29 cellular contexts compared by ENCODE assay signal in the genomic region with DNA sequence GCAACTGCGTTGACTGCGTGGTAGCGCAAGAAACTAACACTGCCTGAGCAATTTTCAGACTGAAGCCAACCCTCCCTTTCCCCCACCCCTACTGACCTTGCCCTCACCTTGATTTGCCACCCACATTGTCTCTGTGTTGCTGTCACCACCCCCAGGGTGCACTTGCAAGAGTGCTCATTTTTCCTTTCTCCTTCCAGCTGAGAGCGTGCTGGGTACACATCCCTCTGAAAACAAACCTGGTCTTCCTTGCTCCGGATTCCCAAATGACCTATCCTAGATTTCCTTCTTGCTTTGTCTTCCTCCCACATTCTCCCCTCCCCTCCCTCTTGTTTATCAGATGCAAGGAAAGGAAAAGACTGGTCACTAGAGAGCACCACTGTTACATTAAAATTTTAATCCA. TPM values are rescaled to one million over a fixed set of nuclear protein-coding genes. Genes with fewer than 3 reads are reported as not detected.
DNase-seq lines count a peak whose midpoint lies in the region; ATAC-seq, FAIRE-seq and TF ChIP-seq lines count a peak whose summit lies in the region.
"Had no signal": no experiment of that assay in that cellular context is flagged by ENCODE, and none has a peak within 500 bp of the region (broad histone marks: within the 10 kb centered on the region; RNA-seq: fewer than 3 reads in every experiment).

No MANE protein-coding gene starts in this region.

- H4K20me1 ChIP-seq in GM23338 (replicated peaks; ENCODE audit: insufficient read depth): no peaks in the 10 kb centered on the region
- H4K20me1 ChIP-seq in K562 (replicated peaks; ENCODE audit: control insufficient read depth, insufficient read depth, low read length): no peaks in the 10 kb centered on the region
- H4K20me1 ChIP-seq: BLaER1 treated with 17β-estradiol and CSF1 and Interleukin-3, amounts not matched to agents 10 nM and 100 nM had no signal

- H3K36me3 ChIP-seq in GM23338 (ENCODE audit: insufficient read depth) (no peaks in the 10 kb centered on the region), K562 (ENCODE audit: control insufficient read depth, insufficient read depth, low read length) (no peaks in the 10 kb centered on the region), ovary (no peaks in the 10 kb centered on the region)
- H3K36me3 ChIP-seq: SJCRH30 had no signal

- intact Hi-C loops in K562 (cut with micrococcal nuclease) (no loop called here), ovary (cut with DNase I) (loop anchor here in 1 of 4 donors (5.0 kb wide), 1 partner anchor 58 kb away; a partner anchor contains a TSS)

- H3K4me1 ChIP-seq in GM23338 (ENCODE audit: insufficient read depth) (0 out of 2 replicates have a peak, but pooled peaks cover 7% of the 10 kb centered on the region), K562 (replicated peaks in 1 of 2; ENCODE audit: control insufficient read depth in 2 of 2, insufficient read depth in 2 of 2, low read length in 2 of 2) (no peaks in the 10 kb centered on the region; a peak in 1 of 5 replicates), ovary (ENCODE audit: insufficient read depth) (no peaks in the 10 kb centered on the region)
- H3K4me1 ChIP-seq: A549, SJCRH30 had no signal

- in situ Hi-C loops in K562 (cut with MboI): no loop called here

- H3K4me3 ChIP-seq in GM23338 (no peak overlapping the region), K562 (no peak overlapping the region), ovary (no peak overlapping the region)
- H3K4me3 ChIP-seq: A549; BLaER1 treated with 17β-estradiol and CSF1 and Interleukin-3, amounts not matched to agents 10 nM and 100 nM; GM12878; SJCRH30 had no signal

- no peaks in the 10 kb centered on the region for H3K27me3 Mint-ChIP-seq in GM23338 (ENCODE audit: insufficient read depth, low read depth, poor library complexity)
- H3K27me3 Mint-ChIP-seq: CD4-positive, alpha-beta T cell had no signal

- H3F3A ChIP-seq in GM23338 (replicated peaks; ENCODE audit: low read depth): 0 out of 2 replicates have a peak, but pooled peaks cover 4% of the 10 kb centered on the region

- no peak; a peak in 2 of 4 replicates for TF ChIP-seq CTCF in GM23338 (conservative IDR thresholded peaks at IDR 0.05; ENCODE audit: low read depth in 2 of 2)
- no peak for TF ChIP-seq CTCF in K562 (IDR thresholded peaks at IDR 0.05 in 2 of 3, conservative IDR thresholded peaks at IDR 0.05 in 1 of 3; ENCODE audit: insufficient read depth in 2 of 3, low read depth in 1 of 3, low read length in 3 of 3)
- TF ChIP-seq CTCF in ovary (IDR thresholded peaks at IDR 0.05): no peak

- H3K4me1 Mint-ChIP-seq in GM23338: peaks cover 12% of the 10 kb centered on the region

- DNase-seq in GM23338 (ENCODE audit: low spot score) (peak; percentile 51), NCI-H2227 (lab: John Stamatoyannopoulos, UW; ENCODE audit: unreplicated experiment) (peak; percentile 21), K562 (ENCODE audit: extremely low read depth in 1 of 4, low spot score in 3 of 4) (no peak), iPS-NIHi7 (ENCODE audit: extremely low spot score) (peak; percentile 46), GDM1 (lab: John Stamatoyannopoulos, UW) (no peak), ovary (no peak)
- DNase-seq in effector CD4-positive, alpha-beta T cell: no peak
- DNase-seq: AML-193; CD4-positive, alpha-beta T cell; IMR-90; NCI-H1048; NCI-H187; NCI-H2081 treated with DMSO at 0.1 percent for 48 hours; NCI-H2171; NCI-H524 treated with DMSO at 0.1 percent for 48 hours; NK-92 treated with Interleukin-12 subunit alpha and Interleukin-12 subunit beta, amount 100 ng/mL, for 24 hours; PC-3; SJCRH30 had no signal

- no peaks in the 10 kb centered on the region for H3K9me1 ChIP-seq in K562 (ENCODE audit: control insufficient read depth, insufficient read depth, low read length)

- H3K4me3 Mint-ChIP-seq in GM23338: no peak overlapping the region
- H3K4me3 Mint-ChIP-seq: CD4-positive, alpha-beta T cell had no signal

- CTCF ChIA-PET in K562 (lab: Yijun Ruan, JAX; ENCODE audit: low intra/inter-chr PET ratio): interaction anchor here (0.7 kb wide), 1 partner anchor 60 kb away, joined by 3 read pairs; a partner anchor contains a TSS

- no peak overlapping the region for H3K9ac ChIP-seq in K562 (ENCODE audit: insufficient read depth in 1 of 2, low read depth in 2 of 2, low read length in 2 of 2)
- H3K9ac ChIP-seq: BLaER1 treated with 17β-estradiol and CSF1 and Interleukin-3, amounts not matched to agents 10 nM and 100 nM; KMS-11 had no signal

- H3K9me3 ChIP-seq in K562 (replicated peaks; ENCODE audit: control insufficient read depth, insufficient read depth, low read depth, low read length): no peaks in the 10 kb centered on the region
- H3K9me3 ChIP-seq in ovary: no peaks in the 10 kb centered on the region
- H3K9me3 ChIP-seq: A549, SJCRH30 had no signal

- H3K4me2 ChIP-seq in GM23338 (0 out of 2 replicates have a peak overlapping the region, but pooled peaks have one; percentile 39), K562 (ENCODE audit: insufficient read depth, low read length) (no peak overlapping the region)
- H3K4me2 ChIP-seq: A549; BLaER1 treated with 17β-estradiol and CSF1 and Interleukin-3, amounts not matched to agents 10 nM and 100 nM; KMS-11 had no signal

- TF ChIP-seq EP300 in K562 (IDR thresholded peaks at IDR 0.05; ENCODE audit: low read length): no peak
- TF ChIP-seq EP300 in ovary (IDR thresholded peaks at IDR 0.05): no peak

- 28% methylated on average over 5 of the region's 5 CpGs for WGBS in K562 (ENCODE audit: insufficient coverage, low coverage, missing lambda C conversion rate)
- 57 to 75% (median 60%) methylated on average over 5 of the region's 5 CpGs for WGBS in ovary, 3 donors

- H3K79me2 ChIP-seq in GM23338 (replicated peaks; ENCODE audit: insufficient read depth) (no peaks in the 10 kb centered on the region), K562 (ENCODE audit: control insufficient read depth, insufficient read depth, low read length) (no peaks in the 10 kb centered on the region)

- TF ChIP-seq POLR2A in K562 (conservative IDR thresholded peaks at IDR 0.05) (no peak), ovary (IDR thresholded peaks at IDR 0.05) (no peak)

- POLR2A ChIA-PET in K562 (lab: Yijun Ruan, JAX): interaction anchor here (0.6 to 0.9 kb wide), 5 partner anchors 10 to 247 kb away, joined by 3 read pairs; no protein-coding TSS in a partner anchor

- H2AFZ ChIP-seq in GM23338: peak overlapping the region; percentile 85
- no peak overlapping the region for H2AFZ ChIP-seq in K562 (ENCODE audit: low read depth, low read length)

- peaks cover 9% of the 10 kb centered on the region; the same call in 2 of the 3 replicates for H3K9me3 Mint-ChIP-seq in GM23338
- H3K9me3 Mint-ChIP-seq: CD4-positive, alpha-beta T cell had no signal

- H3K36me3 Mint-ChIP-seq in GM23338 (ENCODE audit: low read depth): peaks cover 6% of the 10 kb centered on the region

- no peak for TF ChIP-seq RAD21 in K562 (CRISPR knock-in tag; conservative IDR thresholded peaks at IDR 0.05 in 1 of 2, IDR thresholded peaks at IDR 0.05 in 1 of 2)

- H3K27me3 ChIP-seq in GM23338 (ENCODE audit: insufficient read depth): no peaks in the 10 kb centered on the region
- H3K27me3 ChIP-seq in K562 (ENCODE audit: control insufficient read depth in 2 of 2, insufficient read depth in 2 of 2, low read length in 2 of 2): peaks cover 10 to 12% of the 10 kb centered on the region in 2 experiments
- H3K27me3 ChIP-seq in ovary: no peaks in the 10 kb centered on the region
- H3K27me3 ChIP-seq: BLaER1 treated with 17β-estradiol and CSF1 and Interleukin-3, amounts not matched to agents 10 nM and 100 nM; SJCRH30 had no signal

- FAIRE-seq in K562 (lab: Jason Lieb, UNC): no peak
- FAIRE-seq: A549, D721Med, G401.6, GM12878, H54 had no signal

- H3K9me2 ChIP-seq in GM23338 (ENCODE audit: insufficient read depth): no peaks in the 10 kb centered on the region

- peak overlapping the region; percentile 14; the same call in 1 of the 2 replicates for H3K27ac ChIP-seq in GM23338 (ENCODE audit: low read depth)
- no peak overlapping the region for H3K27ac ChIP-seq in K562 (ENCODE audit: extremely low read depth, low read depth, low read length)
- H3K27ac ChIP-seq in ovary: no peak overlapping the region
- H3K27ac ChIP-seq: A549; BLaER1 treated with 17β-estradiol and CSF1 and Interleukin-3, amounts not matched to agents 10 nM and 100 nM; KMS-11; SJCRH30 had no signal

- peak overlapping the region; percentile 5; the same call in 1 of the 2 replicates for H3K27ac Mint-ChIP-seq in GM23338
- H3K27ac Mint-ChIP-seq: CD4-positive, alpha-beta T cell had no signal

- no TSS peak for BruUV-seq in K562 (replicated peaks; lab: Mats Ljungman, UMichigan)

- ATAC-seq in GM23338 (peak; percentile 80), K562 (no peak), GM19397 (IDR thresholded peaks at IDR 0.05; ENCODE audit: unreplicated experiment) (no peak)
- ATAC-seq: GM12878, PC-3, Right ventricle myocardium inferior, SK-N-SH treated with all-trans-retinoic acid at 6 μM for 48 hours had no signal

RNA-seq across cellular contexts. Expression of a gene that starts 24.2 kb away (rescaled TPM):
- 1.6 and 1.9 TPM in 2 replicates for total RNA-seq in GM23338 (2014; rRNA removed; shearing (Covaris generic))
- polyA plus RNA-seq in GM23338 (2016; fragmentation: Nextera tagmentation; extraction: Ambion mirVana): 2.2 and 4.0 TPM in 2 replicates
- total RNA-seq in K562 (2011; cell fraction: chromatin; rRNA removed; ENCODE audit: low replicate concordance): 8.6 and 19.9 TPM in 2 replicates
- total RNA-seq in K562 (2011; cell fraction: nucleolus; rRNA removed): 17.8 and 21.0 TPM in 2 replicates
- 18.5 and 20.5 TPM in 2 replicates for total RNA-seq in K562 (2011; cell fraction: nucleoplasm; rRNA removed)
- total RNA-seq in K562 (2014; rRNA removed): 13.5 and 19.0 TPM in 2 replicates
- total RNA-seq in K562 (2014; rRNA removed; fragmentation: Illumina TruSeq; extraction: Trizol): 10.2 and 10.4 TPM in 2 replicates
- 10.2 and 10.3 TPM in 2 replicates for total RNA-seq in K562 (2015; rRNA removed; fragmentation: Illumina TruSeq; extraction: Trizol)
- 11.4 and 15.3 TPM in 2 replicates for total RNA-seq in K562 (2021)
- polyA plus RNA-seq in K562 (2011; rRNA removed): 10.5 and 10.9 TPM in 2 replicates
- polyA plus RNA-seq in K562 (2011; cell fraction: cytosol; rRNA removed): 15.5 and 16.4 TPM in 2 replicates
- polyA plus RNA-seq in K562 (2011; cell fraction: nucleus; rRNA removed): 15.3 and 25.2 TPM in 2 replicates
- 15.0 and 18.0 TPM in 2 replicates for polyA plus RNA-seq in K562 (2012)
- 14.7 and 17.5 TPM in 2 replicates for polyA plus RNA-seq in K562 (2014; fragmentation: Illumina TruSeq; extraction: Trizol)
- under 1 TPM; 0.22 to 0.31 TPM for polyA plus RNA-seq in K562 (2014; fragmentation: Nextera tagmentation; extraction: Ambion mirVana)
- 15.7 and 16.6 TPM in 2 replicates for polyA plus RNA-seq in K562 (2014; rRNA removed)
- polyA minus RNA-seq in K562 (2011; rRNA and poly(A)+ RNA removed): 1.9 and 3.2 TPM in 2 replicates
- 2.4 and 3.4 TPM in 2 replicates for polyA minus RNA-seq in K562 (2011; cell fraction: cytosol; rRNA and poly(A)+ RNA removed)
- 4.7 and 8.1 TPM in 2 replicates for polyA minus RNA-seq in K562 (2011; cell fraction: nucleus; rRNA and poly(A)+ RNA removed)
- 1 to 10 TPM; 1.4 to 3.8 (median 2.5) TPM for total RNA-seq in ovary
- 1 to 10 TPM; 2.3 to 9.3 TPM for polyA plus RNA-seq in ovary

RNA-seq across cellular contexts. Expression of a gene that starts 27.0 kb away (rescaled TPM):
- total RNA-seq in GM23338 (2014; rRNA removed; shearing (Covaris generic)): 1.4 and 3.8 TPM in 2 replicates
- 1.7 and 2.2 TPM in 2 replicates for polyA plus RNA-seq in GM23338 (2016; fragmentation: Nextera tagmentation; extraction: Ambion mirVana)
- total RNA-seq in K562 (2011; cell fraction: chromatin; rRNA removed; ENCODE audit: low replicate concordance): not detected in 2 replicates
- total RNA-seq in K562 (2011; cell fraction: nucleolus; rRNA removed): not detected in 2 replicates
- total RNA-seq in K562 (2011; cell fraction: nucleoplasm; rRNA removed): not detected in 2 replicates
- not detected in 2 replicates for total RNA-seq in K562 (2014; rRNA removed)
- total RNA-seq in K562 (2014; rRNA removed; fragmentation: Illumina TruSeq; extraction: Trizol): not detected in 2 replicates
- total RNA-seq in K562 (2015; rRNA removed; fragmentation: Illumina TruSeq; extraction: Trizol): not detected in 2 replicates
- not detected in 2 replicates for total RNA-seq in K562 (2021)
- not detected in 2 replicates for polyA plus RNA-seq in K562 (2011; rRNA removed)
- polyA plus RNA-seq in K562 (2011; cell fraction: cytosol; rRNA removed): not detected in 2 replicates
- not detected in 2 replicates for polyA plus RNA-seq in K562 (2011; cell fraction: nucleus; rRNA removed)
- polyA plus RNA-seq in K562 (2012): 0.08 and 0.22 TPM in 2 replicates
- polyA plus RNA-seq in K562 (2014; fragmentation: Illumina TruSeq; extraction: Trizol): not detected in 2 replicates
- not detected for polyA plus RNA-seq in K562 (2014; fragmentation: Nextera tagmentation; extraction: Ambion mirVana)
- not detected in 2 replicates for polyA plus RNA-seq in K562 (2014; rRNA removed)
- polyA minus RNA-seq in K562 (2011; rRNA and poly(A)+ RNA removed): not detected in 2 replicates
- not detected in 2 replicates for polyA minus RNA-seq in K562 (2011; cell fraction: cytosol; rRNA and poly(A)+ RNA removed)
- polyA minus RNA-seq in K562 (2011; cell fraction: nucleus; rRNA and poly(A)+ RNA removed): not detected in 2 replicates
- 10 to 100 TPM in 1 of 7 donors, 1 to 10 TPM in 5, under 1 TPM in 1; 0.69 to 20.2 (median 1.7) TPM for total RNA-seq in ovary
- polyA plus RNA-seq in ovary: 1 to 10 TPM; 2.6 to 9.4 TPM
- total RNA-seq: CD4-positive, alpha-beta T cell; IMR-90; SJCRH30 had no signal
- polyA plus RNA-seq: A549, IMR-90 had no signal

RNA-seq across cellular contexts. Expression of a gene that starts 28.7 kb away (rescaled TPM):
- 84.4 and 126 TPM in 2 replicates for total RNA-seq in GM23338 (2014; rRNA removed; shearing (Covaris generic))
- polyA plus RNA-seq in GM23338 (2016; fragmentation: Nextera tagmentation; extraction: Ambion mirVana) (107 and 141 TPM in 2 replicates), K562 (2011; rRNA removed) (273 and 309 TPM in 2 replicates), K562 (2014; fragmentation: Illumina TruSeq; extraction: Trizol) (249 and 293 TPM in 2 replicates), K562 (2014; fragmentation: Nextera tagmentation; extraction: Ambion mirVana) (100 to 1,000 TPM in 1 of 2 experiments, 10 to 100 TPM in 1; 99.8 to 198 TPM), K562 (2014; rRNA removed) (174 and 184 TPM in 2 replicates), ovary (100 to 1,000 TPM; 115 to 327 TPM)
- 35.9 and 56.0 TPM in 2 replicates for total RNA-seq in K562 (2011; cell fraction: chromatin; rRNA removed; ENCODE audit: low replicate concordance)
- 47.2 and 69.9 TPM in 2 replicates for total RNA-seq in K562 (2011; cell fraction: nucleolus; rRNA removed)
- 58.2 and 68.6 TPM in 2 replicates for total RNA-seq in K562 (2011; cell fraction: nucleoplasm; rRNA removed)
- total RNA-seq in K562 (2014; rRNA removed) (7.7 and 13.7 TPM in 2 replicates), K562 (2014; rRNA removed; fragmentation: Illumina TruSeq; extraction: Trizol) (74.8 and 87.4 TPM in 2 replicates), K562 (2015; rRNA removed; fragmentation: Illumina TruSeq; extraction: Trizol) (54.2 and 55.0 TPM in 2 replicates), K562 (2021) (161 and 178 TPM in 2 replicates), ovary (100 to 1,000 TPM in 5 of 7 donors, 10 to 100 TPM in 2; 12.6 to 149 (median 126) TPM)
- 358 and 447 TPM in 2 replicates for polyA plus RNA-seq in K562 (2011; cell fraction: cytosol; rRNA removed)
- 83.7 and 117 TPM in 2 replicates for polyA plus RNA-seq in K562 (2011; cell fraction: nucleus; rRNA removed)
- 144 and 207 TPM in 2 replicates for polyA plus RNA-seq in K562 (2012)
- polyA minus RNA-seq in K562 (2011; rRNA and poly(A)+ RNA removed): 100 and 112 TPM in 2 replicates
- polyA minus RNA-seq in K562 (2011; cell fraction: cytosol; rRNA and poly(A)+ RNA removed): 61.5 and 99.0 TPM in 2 replicates
- 28.0 and 50.4 TPM in 2 replicates for polyA minus RNA-seq in K562 (2011; cell fraction: nucleus; rRNA and poly(A)+ RNA removed)

RNA-seq across cellular contexts. Expression of a gene that starts 47.5 kb away (rescaled TPM):
- total RNA-seq in GM23338 (2014; rRNA removed; shearing (Covaris generic)): not detected in 2 replicates
- polyA plus RNA-seq in GM23338 (2016; fragmentation: Nextera tagmentation; extraction: Ambion mirVana): 0.40 and 0.50 TPM in 2 replicates
- not detected in 2 replicates for total RNA-seq in K562 (2011; cell fraction: chromatin; rRNA removed; ENCODE audit: low replicate concordance)
- total RNA-seq in K562 (2011; cell fraction: nucleolus; rRNA removed): not detected in 2 replicates
- not detected in 2 replicates for total RNA-seq in K562 (2011; cell fraction: nucleoplasm; rRNA removed)
- total RNA-seq in K562 (2014; rRNA removed): not detected in 2 replicates
- not detected in 2 replicates for total RNA-seq in K562 (2014; rRNA removed; fragmentation: Illumina TruSeq; extraction: Trizol)
- total RNA-seq in K562 (2015; rRNA removed; fragmentation: Illumina TruSeq; extraction: Trizol): not detected in 2 replicates
- total RNA-seq in K562 (2021): not detected in 2 replicates
- not detected in 2 replicates for polyA plus RNA-seq in K562 (2011; rRNA removed)
- polyA plus RNA-seq in K562 (2011; cell fraction: cytosol; rRNA removed): not detected in 2 replicates
- not detected in 2 replicates for polyA plus RNA-seq in K562 (2011; cell fraction: nucleus; rRNA removed)
- polyA plus RNA-seq in K562 (2012): 0.52 and 0.61 TPM in 2 replicates
- not detected in 2 replicates for polyA plus RNA-seq in K562 (2014; fragmentation: Illumina TruSeq; extraction: Trizol)
- under 1 TPM in 1 of 2 experiments, not detected in 1; 0.11 TPM for polyA plus RNA-seq in K562 (2014; fragmentation: Nextera tagmentation; extraction: Ambion mirVana)
- polyA plus RNA-seq in K562 (2014; rRNA removed): not detected in 2 replicates
- not detected in 2 replicates for polyA minus RNA-seq in K562 (2011; rRNA and poly(A)+ RNA removed)
- polyA minus RNA-seq in K562 (2011; cell fraction: cytosol; rRNA and poly(A)+ RNA removed): not detected in 2 replicates
- polyA minus RNA-seq in K562 (2011; cell fraction: nucleus; rRNA and poly(A)+ RNA removed): not detected in 2 replicates
- not detected for total RNA-seq in ovary
- polyA plus RNA-seq in ovary: not detected
- total RNA-seq: CD4-positive, alpha-beta T cell; Daoy; GM12878; IMR-90; PC-3; Right ventricle myocardium inferior; SJCRH30 had no signal
- polyA plus RNA-seq: A549, IMR-90 had no signal

RNA-seq across cellular contexts. Expression of a gene that starts 59.7 kb away (rescaled TPM):
- total RNA-seq in GM23338 (2014; rRNA removed; shearing (Covaris generic)): 12.9 and 22.3 TPM in 2 replicates
- polyA plus RNA-seq in GM23338 (2016; fragmentation: Nextera tagmentation; extraction: Ambion mirVana): 5.9 and 6.8 TPM in 2 replicates
- total RNA-seq in K562 (2011; cell fraction: chromatin; rRNA removed; ENCODE audit: low replicate concordance): 32.6 and 66.6 TPM in 2 replicates
- 47.7 and 47.8 TPM in 2 replicates for total RNA-seq in K562 (2011; cell fraction: nucleolus; rRNA removed)
- 44.7 and 48.8 TPM in 2 replicates for total RNA-seq in K562 (2011; cell fraction: nucleoplasm; rRNA removed)
- 21.9 and 27.6 TPM in 2 replicates for total RNA-seq in K562 (2014; rRNA removed)
- 27.7 and 29.2 TPM in 2 replicates for total RNA-seq in K562 (2014; rRNA removed; fragmentation: Illumina TruSeq; extraction: Trizol)
- total RNA-seq in K562 (2015; rRNA removed; fragmentation: Illumina TruSeq; extraction: Trizol): 24.2 and 25.2 TPM in 2 replicates
- total RNA-seq in K562 (2021): 27.4 and 27.7 TPM in 2 replicates
- polyA plus RNA-seq in K562 (2011; rRNA removed): 18.9 and 20.2 TPM in 2 replicates
- 23.3 and 28.0 TPM in 2 replicates for polyA plus RNA-seq in K562 (2011; cell fraction: cytosol; rRNA removed)
- polyA plus RNA-seq in K562 (2011; cell fraction: nucleus; rRNA removed): 36.3 and 36.4 TPM in 2 replicates
- 18.3 and 24.6 TPM in 2 replicates for polyA plus RNA-seq in K562 (2012)
- 33.4 and 33.6 TPM in 2 replicates for polyA plus RNA-seq in K562 (2014; fragmentation: Illumina TruSeq; extraction: Trizol)
- 10 to 100 TPM in 1 of 2 experiments, 1 to 10 TPM in 1; 9.6 to 12.9 TPM for polyA plus RNA-seq in K562 (2014; fragmentation: Nextera tagmentation; extraction: Ambion mirVana)
- 27.5 and 34.9 TPM in 2 replicates for polyA plus RNA-seq in K562 (2014; rRNA removed)
- 29.7 and 30.1 TPM in 2 replicates for polyA minus RNA-seq in K562 (2011; rRNA and poly(A)+ RNA removed)
- 11.1 and 12.7 TPM in 2 replicates for polyA minus RNA-seq in K562 (2011; cell fraction: cytosol; rRNA and poly(A)+ RNA removed)
- polyA minus RNA-seq in K562 (2011; cell fraction: nucleus; rRNA and poly(A)+ RNA removed): 20.7 and 35.2 TPM in 2 replicates
- 10 to 100 TPM in 1 of 7 donors, 1 to 10 TPM in 6; 2.4 to 15.2 (median 7.5) TPM for total RNA-seq in ovary
- 10 to 100 TPM in 1 of 2 donors, 1 to 10 TPM in 1; 3.7 to 10.4 TPM for polyA plus RNA-seq in ovary

Comparison
In these comparisons a context has a peak if more than half of its experiments do, and no peak if none do; other contexts are left out.
1. DNase-seq: peak in GM23338 (single experiment), NCI-H2227 (single experiment) and iPS-NIHi7 (single experiment); none in K562 (0 of 4), effector CD4-positive, alpha-beta T cell (single experiment), GDM1 (single experiment) and ovary (0 of 5).